ENCODE assay signal across 1 cellular context in genomic region chr22:20530368-20531153, GRCh38.
TF ChIP-seq lines count a peak whose summit lies in the region.

No MANE protein-coding gene starts in this region.

TF ChIP-seq in WTC11, 78 proteins besides CTCF, POLR2A, EP300 and RAD21 (continued from another document):
- TF ChIP-seq HMGA2 (CRISPR knock-in tag; IDR thresholded peaks at IDR 0.05): no peak
- TF ChIP-seq JAZF1 (CRISPR knock-in tag; IDR thresholded peaks at IDR 0.05): no peak
- TF ChIP-seq FOXJ3 (CRISPR knock-in tag; IDR thresholded peaks at IDR 0.05; ENCODE audit: borderline replicate concordance): no peak
- TF ChIP-seq EMX1 (CRISPR knock-in tag; IDR thresholded peaks at IDR 0.05): no peak
- no peak for TF ChIP-seq ATF2 (CRISPR knock-in tag; IDR thresholded peaks at IDR 0.05; ENCODE audit: borderline replicate concordance, low read depth)
TF ChIP-seq in WTC11: peak in this region for 0.
